In genomic region chr6:57371779-57372178, GRCh38 we compare ENCODE assay signal across 6 cellular contexts. TPM values are rescaled to one million over a fixed set of nuclear protein-coding genes. Genes with fewer than 3 reads are reported as not detected.
DNase-seq lines count a peak whose midpoint lies in the region; ATAC-seq, FAIRE-seq and TF ChIP-seq lines count a peak whose summit lies in the region.
"Not testable (repeated sequence)": the region's sequence is repeated elsewhere in the genome, so short reads cannot be mapped to it uniquely, and the experiment has no call there.

No MANE protein-coding gene starts in this region.

- FAIRE-seq in A204.1 (lab: Jason Lieb, UNC): peak; percentile 32
- peak; percentile 24 for FAIRE-seq in GM18507 (lab: Jason Lieb, UNC)

- not testable (repeated sequence) for H2BK20ac ChIP-seq in IMR-90 (ENCODE audit: low read depth, low read length)

- H4K5ac ChIP-seq in IMR-90 (ENCODE audit: low read depth, low read length): not testable (repeated sequence)

- not testable (repeated sequence) for H3K56ac ChIP-seq in IMR-90 (ENCODE audit: extremely low read depth, insufficient read depth, low read length)

- POLR2A ChIA-PET in IMR-90 (lab: Charles Lee; ENCODE audit: unreplicated experiment): not testable (repeated sequence)

- H3K27ac ChIP-seq in IMR-90 (ENCODE audit: insufficient read depth, low read length); left lung: not testable (repeated sequence)

- not testable (repeated sequence) for H4K91ac ChIP-seq in IMR-90 (ENCODE audit: insufficient read depth, low read depth, low read length)

- not testable (repeated sequence) for H4K20me1 ChIP-seq in IMR-90 (ENCODE audit: insufficient read depth, low read length)

- H3K79me1 ChIP-seq in IMR-90 (ENCODE audit: low read depth in 1 of 2, low read length in 2 of 2): peaks cover 8 to 15% of the 10 kb centered on the region in 2 experiments; a peak in 3 of 4 replicates

- H2BK15ac ChIP-seq in IMR-90 (ENCODE audit: low read depth, low read length): not testable (repeated sequence)

- not testable (repeated sequence) for H3K9ac ChIP-seq in IMR-90 (ENCODE audit: low read depth, low read length)

- H3K9me3 ChIP-seq in IMR-90 (ENCODE audit: control insufficient read depth, insufficient read depth, low read length); left lung: not testable (repeated sequence)

- not testable (repeated sequence) for H2AK5ac ChIP-seq in IMR-90 (ENCODE audit: low read depth, low read length)

- not testable (repeated sequence) for TF ChIP-seq POLR2A in IMR-90 (IDR thresholded peaks at IDR 0.05; ENCODE audit: low read depth, low read length)

- not testable (repeated sequence) for H3K4me2 ChIP-seq in IMR-90 (ENCODE audit: low read depth, low read length)

- in situ Hi-C loops in IMR-90 (cut with MboI; ENCODE audit: low sequenced_read_pairs); T47D (cut with HindIII; ENCODE audit: low pct_unique_long_range_greater_than_20kb, low sequenced_read_pairs): not testable (repeated sequence)

- BruUV-seq in IMR-90 (replicated peaks; lab: Mats Ljungman, UMichigan): not testable (repeated sequence)

- H2BK5ac ChIP-seq in IMR-90 (ENCODE audit: low read depth, low read length, poor library complexity, severe bottlenecking): peak overlapping the region; percentile 58

- intact Hi-C loops in IMR-90 (cut with micrococcal nuclease); left lung (cut with DNase I): not testable (repeated sequence)

- CTCF ChIA-PET in IMR-90 (lab: Yijun Ruan, JAX): not testable (repeated sequence)

- WGBS in IMR-90 (ENCODE audit: extremely low coverage in 2 of 2, insufficient read length in 1 of 2), 2 experiments: no CpG with 5 or more reads among the region's 1 CpG

- not testable (repeated sequence) for H2AFZ ChIP-seq in IMR-90 (replicated peaks; ENCODE audit: low read length, poor library complexity)

- H3K4me1 ChIP-seq in IMR-90 (ENCODE audit: control insufficient read depth, insufficient read depth, low read length); left lung: not testable (repeated sequence)

- not testable (repeated sequence) for H2BK120ac ChIP-seq in IMR-90 (ENCODE audit: low read depth, low read length)

- not testable (repeated sequence) for H3K9me1 ChIP-seq in IMR-90 (ENCODE audit: insufficient read depth, low read length)

- H3K36me3 ChIP-seq in IMR-90 (ENCODE audit: control insufficient read depth, insufficient read depth, low read length); left lung: not testable (repeated sequence)

- not testable (repeated sequence) for H3K14ac ChIP-seq in IMR-90 (replicated peaks; ENCODE audit: low read depth, low read length)

- H4K8ac ChIP-seq in IMR-90 (ENCODE audit: low read depth in 2 of 2, low read length in 2 of 2): not testable (repeated sequence)

- not testable (repeated sequence) for TF ChIP-seq CTCF in IMR-90 (conservative IDR thresholded peaks at IDR 0.05; ENCODE audit: low read depth, low read length); left lung (IDR thresholded peaks at IDR 0.05)

- not testable (repeated sequence) for H3K27me3 ChIP-seq in IMR-90 (ENCODE audit: control insufficient read depth, insufficient read depth, low read length); left lung

- not testable (repeated sequence) for H3K4ac ChIP-seq in IMR-90 (ENCODE audit: low read depth, low read length)

- dilution Hi-C loops in IMR-90 (cut with HindIII; ENCODE audit: low sequenced_read_pairs, unreplicated experiment): not testable (repeated sequence)

- not testable (repeated sequence) for H3K4me3 ChIP-seq in IMR-90 (ENCODE audit: insufficient read depth, low read depth, low read length); left lung

- not testable (repeated sequence) for H3K23ac ChIP-seq in IMR-90 (ENCODE audit: low read depth, low read length)

- not testable (repeated sequence) for H3K18ac ChIP-seq in IMR-90 (ENCODE audit: low read depth, low read length)

- not testable (repeated sequence) for H2AK9ac ChIP-seq in IMR-90 (replicated peaks; ENCODE audit: low read depth, low read length, poor library complexity)

- not testable (repeated sequence) for DNase-seq in GM18507 (ENCODE audit: extremely low spot score, insufficient read length, low read depth); IMR-90; left lung
- DNase-seq in T47D (ENCODE audit: low read depth in 1 of 2, low spot score in 1 of 2): peak; percentile 7 to 38

- not testable (repeated sequence) for TF ChIP-seq RAD21 in IMR-90 (IDR thresholded peaks at IDR 0.05; ENCODE audit: low read length)

- peak; percentile 50 for ATAC-seq in HG02610 (IDR thresholded peaks at IDR 0.05; ENCODE audit: unreplicated experiment)
- ATAC-seq in IMR-90 (ENCODE audit: low read depth): peak; percentile 30
- ATAC-seq in left lung: peak; percentile 27

RNA-seq across cellular contexts. Expression of gene PRIM2, which starts 54.3 kb away (rescaled TPM):
- total RNA-seq in IMR-90 (2012; rRNA removed): 37.5 and 50.5 TPM in 2 replicates
- 7.7 and 11.8 TPM in 2 replicates for polyA plus RNA-seq in IMR-90 (2012; rRNA removed)
- polyA plus RNA-seq in IMR-90 (2012; cell fraction: cytosol; rRNA removed): 2.1 and 3.4 TPM in 2 replicates
- polyA plus RNA-seq in IMR-90 (2012; cell fraction: nucleus; rRNA removed; ENCODE audit: low replicate concordance): 0.87 and 7.2 TPM in 2 replicates
- total RNA-seq in left lung: 10 to 100 TPM; 11.2 to 14.9 TPM
